ENCODE assay signal across 9 cellular contexts in genomic region chr5:132429451-132430440, GRCh38.
DNase-seq lines count a peak whose midpoint lies in the region; ATAC-seq, FAIRE-seq and TF ChIP-seq lines count a peak whose summit lies in the region.
"Had no signal": no experiment of that assay in that cellular context is flagged by ENCODE, and none has a peak within 500 bp of the region (broad histone marks: within the 10 kb centered on the region; RNA-seq: fewer than 3 reads in every experiment).

No MANE protein-coding gene starts in this region.

- H3K27me3 Mint-ChIP-seq in CD14-positive monocyte (ENCODE audit: low read depth in 3 of 3), result peaks cover 0 to 2% (median 0%) of the 10 kb centered on the region in 3 donors
- H3K27me3 Mint-ChIP-seq in IgD-negative memory B cell, result no peaks in the 10 kb centered on the region
- H3K27me3 Mint-ChIP-seq in astrocyte (ENCODE audit: low read depth, unreplicated experiment), result no peaks in the 10 kb centered on the region
- no peaks in the 10 kb centered on the region for H3K27me3 Mint-ChIP-seq in natural killer cell treated with Interleukin-12 subunit alpha and Interleukin-12 subunit beta and Interleukin-15 and Interleukin-18, amount 100 ng/mL, for 72 hours

- H3K9ac ChIP-seq in astrocyte (ENCODE audit: low read length), result no peak overlapping the region

- peaks cover 47% of the 10 kb centered on the region for H3K4me1 ChIP-seq in astrocyte (ENCODE audit: insufficient read depth, low read length)

- no peak for ATAC-seq in natural killer cell treated with Interleukin-12 subunit alpha and Interleukin-12 subunit beta and Interleukin-15 and Interleukin-18, amount 100 ng/mL, for 72 hours
- ATAC-seq in GM21619 (IDR thresholded peaks at IDR 0.05; ENCODE audit: unreplicated experiment), result no peak
- ATAC-seq in GM21723 (IDR thresholded peaks at IDR 0.05; ENCODE audit: unreplicated experiment), result no peak
- ATAC-seq in HG02981 (IDR thresholded peaks at IDR 0.05; ENCODE audit: unreplicated experiment), result no peak

- no peaks in the 10 kb centered on the region for H3K9me3 ChIP-seq in astrocyte (ENCODE audit: insufficient read depth, low read depth, low read length)

- H3K4me1 Mint-ChIP-seq in CD14-positive monocyte (peaks cover 94% of the 10 kb centered on the region), IgD-negative memory B cell (peaks cover 72 to 90% (median 77%) of the 10 kb centered on the region in 3 donors), astrocyte (ENCODE audit: low read depth, unreplicated experiment) (peaks cover 67% of the 10 kb centered on the region)
- H3K4me1 Mint-ChIP-seq in natural killer cell treated with Interleukin-12 subunit alpha and Interleukin-12 subunit beta and Interleukin-15 and Interleukin-18, amount 100 ng/mL, for 72 hours (ENCODE audit: low read depth in 2 of 2), result peaks cover 89 to 94% of the 10 kb centered on the region in 2 donors

- no peak overlapping the region for H3K27ac ChIP-seq in astrocyte (ENCODE audit: low read depth, low read length)

- H4K20me1 ChIP-seq in astrocyte (ENCODE audit: insufficient read depth, low read length), result no peaks in the 10 kb centered on the region

- H3K4me2 ChIP-seq in astrocyte (ENCODE audit: low read length), result peak overlapping the region; percentile 51

- intact Hi-C loops in CD14-positive monocyte (cut with micrococcal nuclease), result loop anchor here (2.0 to 5.0 kb wide), 3 partner anchors 13 to 63 kb away; partner anchors contain the start of gene IRF1 (in 1 of the 2)

- H3K27ac Mint-ChIP-seq in CD14-positive monocyte, result peak overlapping the region; percentile 64 to 97 (median 94)
- peak overlapping the region; percentile 59 to 94 (median 76) for H3K27ac Mint-ChIP-seq in IgD-negative memory B cell
- H3K27ac Mint-ChIP-seq in astrocyte (ENCODE audit: unreplicated experiment), result peak overlapping the region; percentile 91
- H3K27ac Mint-ChIP-seq in natural killer cell treated with Interleukin-12 subunit alpha and Interleukin-12 subunit beta and Interleukin-15 and Interleukin-18, amount 100 ng/mL, for 72 hours, result peak overlapping the region; percentile 97 to 100

- H3K9me3 Mint-ChIP-seq in CD14-positive monocyte (no peaks in the 10 kb centered on the region), IgD-negative memory B cell (no peaks in the 10 kb centered on the region), astrocyte (ENCODE audit: unreplicated experiment) (no peaks in the 10 kb centered on the region)
- H3K9me3 Mint-ChIP-seq in natural killer cell treated with Interleukin-12 subunit alpha and Interleukin-12 subunit beta and Interleukin-15 and Interleukin-18, amount 100 ng/mL, for 72 hours, result no peaks in the 10 kb centered on the region

- H3K4me3 ChIP-seq in astrocyte (ENCODE audit: insufficient read depth, low read depth, low read length), result no peak overlapping the region

- no peak for TF ChIP-seq CTCF in CD14-positive monocyte (IDR thresholded peaks at IDR 0.05)
- TF ChIP-seq CTCF in astrocyte (IDR thresholded peaks at IDR 0.05; ENCODE audit: insufficient read depth, low read depth, low read length), result no peak

- H3K4me3 Mint-ChIP-seq in CD14-positive monocyte, result no peak overlapping the region
- H3K4me3 Mint-ChIP-seq in IgD-negative memory B cell, result peak overlapping the region in 3 of 4 donors; percentile 23 to 70 (median 35)
- H3K4me3 Mint-ChIP-seq in astrocyte (ENCODE audit: unreplicated experiment), result peak overlapping the region; percentile 47
- H3K4me3 Mint-ChIP-seq in natural killer cell treated with Interleukin-12 subunit alpha and Interleukin-12 subunit beta and Interleukin-15 and Interleukin-18, amount 100 ng/mL, for 72 hours, result peak overlapping the region; percentile 68

- H3K36me3 Mint-ChIP-seq in CD14-positive monocyte (peaks cover 28 to 32% of the 10 kb centered on the region in 2 donors), IgD-negative memory B cell (peaks cover 3% of the 10 kb centered on the region), astrocyte (ENCODE audit: low read depth, unreplicated experiment) (peaks cover 5% of the 10 kb centered on the region)
- H3K36me3 Mint-ChIP-seq in natural killer cell treated with Interleukin-12 subunit alpha and Interleukin-12 subunit beta and Interleukin-15 and Interleukin-18, amount 100 ng/mL, for 72 hours, result peaks cover 22% of the 10 kb centered on the region

- DNase-seq in CD14-positive monocyte (ENCODE audit: low spot score), result no peak
- no peak for DNase-seq in astrocyte (ENCODE audit: low read depth)
- no peak for DNase-seq in natural killer cell treated with Interleukin-12 subunit alpha and Interleukin-12 subunit beta and Interleukin-15 and Interleukin-18, amount 100 ng/mL, for 72 hours (ENCODE audit: low spot score)
- no peak for DNase-seq in central memory CD4-positive, alpha-beta T cell
- DNase-seq: hippocampal formation had no signal

- H3K79me2 ChIP-seq in astrocyte (ENCODE audit: insufficient read depth, low read length), result peaks cover 5% of the 10 kb centered on the region

- FAIRE-seq in astrocyte (lab: Jason Lieb, UNC), result no peak

- no peak overlapping the region for H2AFZ ChIP-seq in astrocyte (ENCODE audit: low read depth, low read length)

- no peaks in the 10 kb centered on the region for H3K27me3 ChIP-seq in astrocyte (ENCODE audit: insufficient read depth, low read length)

- H3K36me3 ChIP-seq in astrocyte (ENCODE audit: insufficient read depth, low read length), result no peaks in the 10 kb centered on the region

Comparison
In these comparisons a context has a peak if more than half of its experiments do, and no peak if none do; other contexts are left out.
1. H3K4me3 Mint-ChIP-seq: peak in IgD-negative memory B cell (3 of 4), astrocyte (single experiment) and natural killer cell treated with Interleukin-12 subunit alpha and Interleukin-12 subunit beta and Interleukin-15 and Interleukin-18, amount 100 ng/mL, for 72 hours (single experiment); none in CD14-positive monocyte (0 of 2).
2. Peak in every context shown above with its lines, with median percentiles within 50 percentile points of each other: H3K27ac Mint-ChIP-seq.